8 cellular contexts compared by ENCODE assay signal in genomic region chr1:91402023-91402422, GRCh38. TPM values are rescaled to one million over a fixed set of nuclear protein-coding genes. Genes with fewer than 3 reads are reported as not detected.
A peak's percentile ranks its signal among the peaks of the same experiment; 100 is the strongest.
DNase-seq lines count a peak whose midpoint lies in the region; ATAC-seq and TF ChIP-seq lines count a peak whose summit lies in the region.
"Had no signal": no experiment of that assay in that cellular context is flagged by ENCODE, and none has a peak within 500 bp of the region (broad histone marks: within the 10 kb centered on the region; RNA-seq: fewer than 3 reads in every experiment).

No MANE protein-coding gene starts in this region.

- intact Hi-C loops in body of pancreas (cut with DNase I), result no loop called here
- intact Hi-C loops in activated CD4-positive, alpha-beta memory T cell treated with anti-CD3 and anti-CD28 coated beads for 36 hours (cut with micrococcal nuclease), result loop anchor here (1.0 to 10.0 kb wide), 3 partner anchors 120 to 523 kb away; no protein-coding TSS in a partner anchor

- no peak overlapping the region for H3K4me3 Mint-ChIP-seq in nephron progenitor cell
- no peak overlapping the region for H3K4me3 Mint-ChIP-seq in activated CD4-positive, alpha-beta memory T cell treated with anti-CD3 and anti-CD28 coated beads for 36 hours
- H3K4me3 Mint-ChIP-seq: naive B cell had no signal

- H3K9me3 ChIP-seq in body of pancreas, result no peaks in the 10 kb centered on the region

- no peaks in the 10 kb centered on the region for H3K27me3 ChIP-seq in body of pancreas

- peaks cover 4% of the 10 kb centered on the region for H3K36me3 Mint-ChIP-seq in nephron progenitor cell (ENCODE audit: low read depth)
- H3K36me3 Mint-ChIP-seq in activated CD4-positive, alpha-beta memory T cell treated with anti-CD3 and anti-CD28 coated beads for 36 hours, result no peaks in the 10 kb centered on the region
- H3K36me3 Mint-ChIP-seq: naive B cell had no signal

- H3K27ac ChIP-seq in body of pancreas, result no peak overlapping the region

- 24 to 28% methylated on average over 3 of the region's 3 CpGs for WGBS in body of pancreas, 2 donors

- no peak for TF ChIP-seq POLR2A in body of pancreas (IDR thresholded peaks at IDR 0.05)

- no peak overlapping the region for H3K27ac Mint-ChIP-seq in nephron progenitor cell
- no peak overlapping the region for H3K27ac Mint-ChIP-seq in activated CD4-positive, alpha-beta memory T cell treated with anti-CD3 and anti-CD28 coated beads for 36 hours
- H3K27ac Mint-ChIP-seq: naive B cell had no signal

- peaks cover 50% of the 10 kb centered on the region for H3K4me1 Mint-ChIP-seq in nephron progenitor cell
- peaks cover 4% of the 10 kb centered on the region for H3K4me1 Mint-ChIP-seq in activated CD4-positive, alpha-beta memory T cell treated with anti-CD3 and anti-CD28 coated beads for 36 hours (ENCODE audit: low read depth)

- no peaks in the 10 kb centered on the region for H3K27me3 Mint-ChIP-seq in nephron progenitor cell (ENCODE audit: low read depth, poor library complexity)
- peaks cover 37% of the 10 kb centered on the region for H3K27me3 Mint-ChIP-seq in activated CD4-positive, alpha-beta memory T cell treated with anti-CD3 and anti-CD28 coated beads for 36 hours

- no peaks in the 10 kb centered on the region for H3K9me3 Mint-ChIP-seq in nephron progenitor cell
- no peaks in the 10 kb centered on the region for H3K9me3 Mint-ChIP-seq in activated CD4-positive, alpha-beta memory T cell treated with anti-CD3 and anti-CD28 coated beads for 36 hours
- H3K9me3 Mint-ChIP-seq: naive B cell had no signal

- TF ChIP-seq CTCF in GM10266 (IDR thresholded peaks at IDR 0.05; ENCODE audit: control insufficient read depth, insufficient read depth, low read depth, missing control alignments), result peak; percentile 27
- peak in 6 of 7 experiments; percentile 13 to 37 (median 36) for TF ChIP-seq CTCF in body of pancreas (IDR thresholded peaks at IDR 0.05)
- TF ChIP-seq CTCF in nephron progenitor cell (IDR thresholded peaks at IDR 0.05), result peak; percentile 24

- DNase-seq in GM10266 (ENCODE audit: extremely low spot score) (peak; percentile 18), NCI-H1105 treated with DMSO at 0.1 percent for 48 hours (lab: John Stamatoyannopoulos, UW) (peak; percentile 62), body of pancreas (no peak), nephron progenitor cell (no peak), CD1c-positive myeloid dendritic cell (ENCODE audit: extremely low spot score) (no peak), NCI-H1048 (lab: John Stamatoyannopoulos, UW) (no peak)
- no peak for DNase-seq in activated CD4-positive, alpha-beta memory T cell treated with anti-CD3 and anti-CD28 coated beads for 36 hours
- DNase-seq: naive B cell had no signal

- H3K36me3 ChIP-seq in body of pancreas (replicated peaks in 1 of 2; ENCODE audit: insufficient read depth in 1 of 2, low read depth in 2 of 2), result no peaks in the 10 kb centered on the region

- H3K4me3 ChIP-seq in body of pancreas, result no peak overlapping the region

- POLR2A ChIA-PET in activated CD4-positive, alpha-beta memory T cell treated with anti-CD3 and anti-CD28 coated beads for 36 hours (lab: Charles Lee), result no interaction called here

- CTCF ChIA-PET in activated CD4-positive, alpha-beta memory T cell treated with anti-CD3 and anti-CD28 coated beads for 36 hours (lab: Charles Lee), result interaction anchor here (0.7 kb wide), 1 partner anchor 160 kb away, joined by 3 read pairs; no protein-coding TSS in a partner anchor

- H3K4me1 ChIP-seq in body of pancreas, result peaks cover 6% of the 10 kb centered on the region

- no peak for ATAC-seq in body of pancreas

RNA-seq across cellular contexts. Expression of gene HFM1, which starts 2.6 kb away (rescaled TPM):
- total RNA-seq in body of pancreas, result 1 to 10 TPM in 1 of 2 donors, under 1 TPM in 1; 0.99 to 2.9 TPM
- not detected for total RNA-seq in activated CD4-positive, alpha-beta memory T cell treated with anti-CD3 and anti-CD28 coated beads for 36 hours

Comparison
In these comparisons a context has a peak if more than half of its experiments do, and no peak if none do; other contexts are left out.
1. DNase-seq: peak in GM10266 (single experiment) and NCI-H1105 treated with DMSO at 0.1 percent for 48 hours (single experiment); none in body of pancreas (0 of 4), nephron progenitor cell (single experiment), activated CD4-positive, alpha-beta memory T cell treated with anti-CD3 and anti-CD28 coated beads for 36 hours (single experiment), CD1c-positive myeloid dendritic cell (single experiment) and NCI-H1048 (single experiment).
2. Peak in every context shown above with its lines, with median percentiles within 50 percentile points of each other: CTCF ChIP-seq.